Comparison of ENCODE assay signal across 9 cellular contexts in the genomic region with DNA sequence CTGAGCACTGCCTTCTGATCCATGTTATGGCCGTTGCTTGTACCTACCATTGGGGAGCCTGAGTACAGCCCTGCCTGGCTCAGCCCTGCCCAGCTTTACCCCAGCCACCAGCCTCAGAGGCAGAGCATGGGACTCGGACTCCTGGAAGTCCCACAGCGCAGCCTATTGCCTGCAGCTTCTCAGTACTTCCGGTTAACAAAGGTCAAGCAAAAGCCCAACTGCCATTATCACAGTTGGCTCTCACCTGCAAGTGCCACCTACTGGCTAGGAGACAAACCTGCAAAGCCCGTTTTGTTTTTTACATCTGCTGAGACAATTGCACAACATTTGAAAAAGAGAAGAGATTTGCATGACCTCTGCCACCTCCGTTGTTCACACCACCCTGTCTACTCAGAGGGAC.
DNase-seq lines count a peak whose midpoint lies in the region; ATAC-seq and TF ChIP-seq lines count a peak whose summit lies in the region.
"Had no signal": no experiment of that assay in that cellular context is flagged by ENCODE, and none has a peak within 500 bp of the region (broad histone marks: within the 10 kb centered on the region; RNA-seq: fewer than 3 reads in every experiment).

No MANE protein-coding gene starts in this region.

- H3K36me3 ChIP-seq in Peyer's patch = no peaks in the 10 kb centered on the region

- H3K4me3 ChIP-seq in epithelial cell of proximal tubule (ENCODE audit: low read depth, low read length) (no peak overlapping the region), Peyer's patch (no peak overlapping the region)

- peak; percentile 43 for TF ChIP-seq CTCF in epithelial cell of proximal tubule (conservative IDR thresholded peaks at IDR 0.05; ENCODE audit: low read depth, low read length)
- TF ChIP-seq CTCF in Peyer's patch (IDR thresholded peaks at IDR 0.05) = peak in 2 of 6 experiments; percentile 3 to 18

- TF ChIP-seq POLR2A in Peyer's patch (IDR thresholded peaks at IDR 0.05) = no peak

- no peak overlapping the region for H3K27ac ChIP-seq in Peyer's patch

- no peaks in the 10 kb centered on the region for H3K4me1 ChIP-seq in Peyer's patch

- in situ Hi-C loops in ACHN (cut with HindIII; ENCODE audit: low pct_ligation_motif_present, low pct_unique_long_range_greater_than_20kb, low sequenced_read_pairs) = no loop called here

- DNase-seq in ACHN = peak; percentile 11
- peak; percentile 3 for DNase-seq in LHCN-M2 (ENCODE audit: low read depth)
- DNase-seq in epithelial cell of proximal tubule (ENCODE audit: low read depth) = no peak
- no peak for DNase-seq in Ammon's horn (ENCODE audit: low spot score)
- no peak for DNase-seq in Peyer's patch
- DNase-seq: natural killer cell had no signal

- H3K9me3 ChIP-seq in Peyer's patch = no peaks in the 10 kb centered on the region

- no peaks in the 10 kb centered on the region for H3K27me3 ChIP-seq in Peyer's patch

- peak; percentile 64 for ATAC-seq in GM18868 (IDR thresholded peaks at IDR 0.05; ENCODE audit: unreplicated experiment)
- ATAC-seq in HG03457 (IDR thresholded peaks at IDR 0.05; ENCODE audit: unreplicated experiment) = no peak
- no peak for ATAC-seq in GM21390 (IDR thresholded peaks at IDR 0.05; ENCODE audit: unreplicated experiment)
- ATAC-seq: natural killer cell had no signal

Comparison
In these comparisons a context has a peak if more than half of its experiments do, and no peak if none do; other contexts are left out.
1. DNase-seq: peak in ACHN (single experiment) and LHCN-M2 (single experiment); none in epithelial cell of proximal tubule (single experiment), Ammon's horn (single experiment) and Peyer's patch (0 of 3).